In the genomic region with DNA sequence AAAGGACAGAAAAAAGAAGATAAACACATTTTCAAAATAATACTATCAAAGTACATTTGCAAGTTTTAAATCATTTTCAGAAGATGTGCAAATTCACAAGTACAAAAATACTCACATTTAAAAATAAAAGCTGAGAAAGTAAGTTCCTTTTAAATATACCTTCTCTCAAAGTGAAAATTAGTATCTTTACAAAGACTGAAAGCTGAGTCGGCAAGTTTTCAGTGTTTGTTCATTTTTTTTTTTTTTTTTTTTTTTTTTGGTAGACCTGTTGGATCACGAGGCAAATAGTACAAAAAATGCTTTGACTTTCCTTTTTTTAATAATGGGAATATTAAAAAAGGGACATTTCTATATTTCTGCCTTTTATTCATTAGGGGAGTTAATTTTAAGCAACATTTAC, we compare ENCODE assay signal across 38 cellular contexts.
"Had no signal": no experiment of that assay in that cellular context is flagged by ENCODE, and none has a peak within 500 bp of the region (broad histone marks: within the 10 kb centered on the region; RNA-seq: fewer than 3 reads in every experiment).

No MANE protein-coding gene starts in this region.

- H3K27ac ChIP-seq: adrenal gland, breast epithelium, cardiac muscle cell, colonic mucosa, epithelial cell of prostate, esophagus squamous epithelium, gastroesophageal sphincter, heart right ventricle, WERI-Rb-1 had no signal

- H3K27me3 Mint-ChIP-seq: activated B cell treated with CpG ODN at 0.5 μM for 24 hours; activated CD4-positive, alpha-beta memory T cell treated with anti-CD3 and anti-CD28 coated beads for 36 hours; activated CD4-positive, alpha-beta T cell treated with anti-CD3 and anti-CD28 coated beads for 36 hours; activated CD4-positive, alpha-beta T cell treated with anti-CD3 and anti-CD28 coated beads, Interleukin-2, amount 10 ng/mL, durations not matched to agents 24 days and 14 days; activated CD8-positive, alpha-beta memory T cell treated with anti-CD3 and anti-CD28 coated beads, Interleukin-2, amount 10 ng/mL, durations not matched to agents 7 days and 5 days; activated naive CD4-positive, alpha-beta T cell treated with anti-CD3 and anti-CD28 coated beads, Interleukin-2, amount 50 U/mL, for 24 hours; activated naive CD8-positive, alpha-beta T cell treated with anti-CD3 and anti-CD28 coated beads for 36 hours; activated naive CD8-positive, alpha-beta T cell treated with anti-CD3 and anti-CD28 coated beads, Interleukin-2, amount 50 U/mL, for 24 hours; brain; T-helper 17 cell had no signal

- H3K27me3 ChIP-seq: adrenal gland, breast epithelium, cardiac muscle cell, colonic mucosa, esophagus squamous epithelium, gastroesophageal sphincter, heart right ventricle had no signal

- H3K4me3 Mint-ChIP-seq: activated B cell treated with CpG ODN at 0.5 μM for 24 hours; activated CD4-positive, alpha-beta memory T cell treated with anti-CD3 and anti-CD28 coated beads for 36 hours; activated CD4-positive, alpha-beta T cell treated with anti-CD3 and anti-CD28 coated beads for 36 hours; activated CD4-positive, alpha-beta T cell treated with anti-CD3 and anti-CD28 coated beads, Interleukin-2, amount 10 ng/mL, durations not matched to agents 24 days and 14 days; activated CD8-positive, alpha-beta memory T cell treated with anti-CD3 and anti-CD28 coated beads, Interleukin-2, amount 10 ng/mL, durations not matched to agents 7 days and 5 days; activated CD8-positive, alpha-beta T cell treated with anti-CD3 and anti-CD28 coated beads, Interleukin-2, amount 10 ng/mL, durations not matched to agents 7 days and 5 days; activated naive CD4-positive, alpha-beta T cell treated with anti-CD3 and anti-CD28 coated beads for 36 hours; activated naive CD4-positive, alpha-beta T cell treated with anti-CD3 and anti-CD28 coated beads, Interleukin-2, amount 50 U/mL, for 24 hours; activated naive CD8-positive, alpha-beta T cell treated with anti-CD3 and anti-CD28 coated beads for 36 hours; activated naive CD8-positive, alpha-beta T cell treated with anti-CD3 and anti-CD28 coated beads, Interleukin-2, amount 50 U/mL, for 24 hours; activated T-helper 1 cell treated with anti-CD3 and anti-CD28 coated beads, Interleukin-12 subunit alpha, Interleukin-12 subunit beta, Interleukin-2, Interleukin-4 antibody, amounts not matched to agents 30 ng/mL and 10 ng/mL and 1 ng/mL, durations not matched to agents 14 hours and 24 hours and 36 hours; brain; T-helper 17 cell; T-helper 2 cell treated with Interferon-gamma antibody and Interleukin-4, amounts not matched to agents 5 μg/mL and 100 μg/mL, for 36 hours had no signal

- FAIRE-seq: endometrium, endothelial cell of umbilical vein had no signal

- DNase-seq: activated B cell treated with CpG ODN at 0.5 μM for 24 hours; activated CD4-positive, alpha-beta memory T cell treated with anti-CD3 and anti-CD28 coated beads for 36 hours; activated CD4-positive, alpha-beta T cell treated with anti-CD3 and anti-CD28 coated beads for 36 hours; activated CD4-positive, alpha-beta T cell treated with anti-CD3 and anti-CD28 coated beads, Interleukin-2, amount 10 ng/mL, durations not matched to agents 24 days and 14 days; activated CD4-positive, CD25-positive, alpha-beta regulatory T cell treated with anti-CD3 and anti-CD28 coated beads, Interleukin-2, amount 50 U/mL, for 72 hours; activated CD8-positive, alpha-beta memory T cell treated with anti-CD3 and anti-CD28 coated beads, Interleukin-2, amount 10 ng/mL, durations not matched to agents 7 days and 5 days; activated CD8-positive, alpha-beta memory T cell treated with anti-CD3 and anti-CD28 coated beads, Interleukin-2, amount 50 U/mL, for 4 hours; activated CD8-positive, alpha-beta T cell treated with anti-CD3 and anti-CD28 coated beads, Interleukin-2, amount 10 ng/mL, durations not matched to agents 7 days and 5 days; activated effector memory CD4-positive, alpha-beta T cell treated with anti-CD3 and anti-CD28 coated beads, Interleukin-2, amount 50 U/mL, for 16 hours; activated naive CD4-positive, alpha-beta T cell treated with anti-CD3 and anti-CD28 coated beads for 36 hours; activated naive CD8-positive, alpha-beta T cell treated with anti-CD3 and anti-CD28 coated beads for 36 hours; activated naive CD8-positive, alpha-beta T cell treated with anti-CD3 and anti-CD28 coated beads, Interleukin-2, amount 50 U/mL, for 24 hours; activated T-cell treated with anti-CD3 and anti-CD28 coated beads, Interleukin-2, amount 50 U/mL, for 1 hour; activated T-cell treated with anti-CD3 and anti-CD28 coated beads, Interleukin-2, amount 50 U/mL, for 48 hours; adrenal gland; amygdala; aorta; central memory CD4-positive, alpha-beta T cell; cerebellar nuclear complex; colonic mucosa; effector CD8-positive, alpha-beta T cell; esophagus squamous epithelium; foreskin melanocyte; heart right ventricle; T-helper 17 cell; T1000; WERI-Rb-1 had no signal

- H3K36me3 Mint-ChIP-seq: activated CD4-positive, alpha-beta memory T cell treated with anti-CD3 and anti-CD28 coated beads for 36 hours; activated CD8-positive, alpha-beta memory T cell treated with anti-CD3 and anti-CD28 coated beads, Interleukin-2, amount 10 ng/mL, durations not matched to agents 7 days and 5 days; activated naive CD4-positive, alpha-beta T cell treated with anti-CD3 and anti-CD28 coated beads, Interleukin-2, amount 50 U/mL, for 24 hours; activated naive CD8-positive, alpha-beta T cell treated with anti-CD3 and anti-CD28 coated beads for 36 hours had no signal

- H3K4me1 ChIP-seq: adrenal gland, breast epithelium, colonic mucosa, gastroesophageal sphincter, heart right ventricle had no signal

- H3K4me1 Mint-ChIP-seq: activated B cell treated with CpG ODN at 0.5 μM for 24 hours; activated CD4-positive, alpha-beta T cell treated with anti-CD3 and anti-CD28 coated beads for 36 hours; activated CD4-positive, alpha-beta T cell treated with anti-CD3 and anti-CD28 coated beads, Interleukin-2, amount 10 ng/mL, durations not matched to agents 24 days and 14 days; activated CD8-positive, alpha-beta memory T cell treated with anti-CD3 and anti-CD28 coated beads, Interleukin-2, amount 10 ng/mL, durations not matched to agents 7 days and 5 days; activated naive CD4-positive, alpha-beta T cell treated with anti-CD3 and anti-CD28 coated beads, Interleukin-2, amount 50 U/mL, for 24 hours; activated naive CD8-positive, alpha-beta T cell treated with anti-CD3 and anti-CD28 coated beads for 36 hours; activated naive CD8-positive, alpha-beta T cell treated with anti-CD3 and anti-CD28 coated beads, Interleukin-2, amount 50 U/mL, for 24 hours; T-helper 17 cell had no signal

- H3K27ac Mint-ChIP-seq: activated B cell treated with CpG ODN at 0.5 μM for 24 hours; activated CD4-positive, alpha-beta memory T cell treated with anti-CD3 and anti-CD28 coated beads for 36 hours; activated CD4-positive, alpha-beta T cell treated with anti-CD3 and anti-CD28 coated beads for 36 hours; activated CD4-positive, alpha-beta T cell treated with anti-CD3 and anti-CD28 coated beads, Interleukin-2, amount 10 ng/mL, durations not matched to agents 24 days and 14 days; activated CD8-positive, alpha-beta memory T cell treated with anti-CD3 and anti-CD28 coated beads, Interleukin-2, amount 10 ng/mL, durations not matched to agents 7 days and 5 days; activated CD8-positive, alpha-beta T cell treated with anti-CD3 and anti-CD28 coated beads, Interleukin-2, amount 10 ng/mL, durations not matched to agents 7 days and 5 days; activated naive CD4-positive, alpha-beta T cell treated with anti-CD3 and anti-CD28 coated beads for 36 hours; activated naive CD4-positive, alpha-beta T cell treated with anti-CD3 and anti-CD28 coated beads, Interleukin-2, amount 50 U/mL, for 24 hours; activated naive CD8-positive, alpha-beta T cell treated with anti-CD3 and anti-CD28 coated beads for 36 hours; activated naive CD8-positive, alpha-beta T cell treated with anti-CD3 and anti-CD28 coated beads, Interleukin-2, amount 50 U/mL, for 24 hours; activated T-helper 1 cell treated with anti-CD3 and anti-CD28 coated beads, Interleukin-12 subunit alpha, Interleukin-12 subunit beta, Interleukin-2, Interleukin-4 antibody, amounts not matched to agents 30 ng/mL and 10 ng/mL and 1 ng/mL, durations not matched to agents 14 hours and 24 hours and 36 hours; activated T-helper 2 cell treated with anti-CD3 and anti-CD28 coated beads, Interferon-gamma antibody, Interleukin-2, Interleukin-4, amounts not matched to agents 10 μg/mL and 5 μg/mL and 100 μg/mL, durations not matched to agents 14 hours and 24 hours and 36 hours; brain; T-helper 17 cell; T-helper 2 cell treated with Interferon-gamma antibody and Interleukin-4, amounts not matched to agents 5 μg/mL and 100 μg/mL, for 36 hours had no signal

- ATAC-seq: activated CD4-positive, alpha-beta T cell treated with anti-CD3 and anti-CD28 coated beads for 36 hours; activated CD8-positive, alpha-beta memory T cell treated with anti-CD3 and anti-CD28 coated beads, Interleukin-2, amount 10 ng/mL, durations not matched to agents 7 days and 5 days; activated CD8-positive, alpha-beta T cell treated with anti-CD3 and anti-CD28 coated beads, Interleukin-2, amount 10 ng/mL, durations not matched to agents 7 days and 5 days; activated naive CD8-positive, alpha-beta T cell treated with anti-CD3 and anti-CD28 coated beads, Interleukin-2, amount 50 U/mL, for 24 hours; gastroesophageal sphincter; heart right ventricle; T-helper 17 cell had no signal

- H3K36me3 ChIP-seq: adrenal gland, breast epithelium, cardiac muscle cell, colonic mucosa, esophagus squamous epithelium, gastroesophageal sphincter, heart right ventricle, WERI-Rb-1 had no signal

- H3K9me3 ChIP-seq: adrenal gland, breast epithelium, colonic mucosa, esophagus squamous epithelium, gastroesophageal sphincter, heart right ventricle had no signal

- H3K9me3 Mint-ChIP-seq: activated B cell treated with CpG ODN at 0.5 μM for 24 hours; activated CD4-positive, alpha-beta memory T cell treated with anti-CD3 and anti-CD28 coated beads for 36 hours; activated naive CD4-positive, alpha-beta T cell treated with anti-CD3 and anti-CD28 coated beads, Interleukin-2, amount 50 U/mL, for 24 hours; activated naive CD8-positive, alpha-beta T cell treated with anti-CD3 and anti-CD28 coated beads for 36 hours; activated naive CD8-positive, alpha-beta T cell treated with anti-CD3 and anti-CD28 coated beads, Interleukin-2, amount 50 U/mL, for 24 hours; activated T-helper 1 cell treated with anti-CD3 and anti-CD28 coated beads, Interleukin-12 subunit alpha, Interleukin-12 subunit beta, Interleukin-2, Interleukin-4 antibody, amounts not matched to agents 30 ng/mL and 10 ng/mL and 1 ng/mL, durations not matched to agents 14 hours and 24 hours and 36 hours; activated T-helper 2 cell treated with anti-CD3 and anti-CD28 coated beads, Interferon-gamma antibody, Interleukin-2, Interleukin-4, amounts not matched to agents 10 μg/mL and 5 μg/mL and 100 μg/mL, durations not matched to agents 14 hours and 24 hours and 36 hours; T-helper 2 cell treated with Interferon-gamma antibody and Interleukin-4, amounts not matched to agents 5 μg/mL and 100 μg/mL, for 36 hours had no signal

- H3K4me3 ChIP-seq: adrenal gland, breast epithelium, cardiac muscle cell, colonic mucosa, esophagus squamous epithelium, gastroesophageal sphincter, heart right ventricle had no signal
